In genomic region chr10:103966671-103967432, GRCh38 we compare ENCODE assay signal across 8 cellular contexts. TPM values are rescaled to one million over a fixed set of nuclear protein-coding genes. Genes with fewer than 3 reads are reported as not detected.
A peak's percentile ranks its signal among the peaks of the same experiment; 100 is the strongest.
DNase-seq lines count a peak whose midpoint lies in the region; ATAC-seq and TF ChIP-seq lines count a peak whose summit lies in the region.

Gene SLK (plus strand): TSS chr10:103967140. CDS start chr10:103967746, 606 bp downstream.

- peak; percentile 82 for ATAC-seq in GM21515 (IDR thresholded peaks at IDR 0.05; ENCODE audit: unreplicated experiment)
- peak; percentile 80 to 82 for ATAC-seq in naive thymus-derived CD8-positive, alpha-beta T cell
- peak; percentile 87 to 91 for ATAC-seq in stimulated activated naive B cell treated with anti-CD40 and anti-IgM and Interleukin-4, amounts not matched to agents 10 μg/mL and 1 μg/mL and 100 μg/mL, for 72 hours (replicated peaks)

- peaks cover 0 to 5% (median 0%) of the 10 kb centered on the region in 3 donors for H3K36me3 Mint-ChIP-seq in naive thymus-derived CD8-positive, alpha-beta T cell
- H3K36me3 Mint-ChIP-seq in stimulated activated naive B cell treated with anti-CD40 and anti-IgM and Interleukin-4, amounts not matched to agents 10 μg/mL and 1 μg/mL and 100 μg/mL, for 72 hours = no peaks in the 10 kb centered on the region

- POLR2A ChIA-PET in naive thymus-derived CD8-positive, alpha-beta T cell (lab: Charles Lee) = interaction anchor here (0.8 to 2.6 kb wide), 9 partner anchors 9 to 382 kb away, joined by 3 to 21 read pairs (median 6); partner anchors contain the start of genes SFR1 and STN1

- peak within 1 kb of the TSS; percentile 95 for H3K9ac ChIP-seq in fibroblast of lung (ENCODE audit: insufficient read depth, low read length)

- H3K36me3 ChIP-seq in fibroblast of lung (ENCODE audit: control insufficient read depth, insufficient read depth, low read length) = no peaks in the 10 kb centered on the region

- H3K27me3 Mint-ChIP-seq in naive thymus-derived CD8-positive, alpha-beta T cell = no peaks in the 10 kb centered on the region
- H3K27me3 Mint-ChIP-seq in stimulated activated naive B cell treated with anti-CD40 and anti-IgM and Interleukin-4, amounts not matched to agents 10 μg/mL and 1 μg/mL and 100 μg/mL, for 72 hours = no peaks in the 10 kb centered on the region

- TF ChIP-seq CTCF in fibroblast of lung (conservative IDR thresholded peaks at IDR 0.05 in 1 of 2, IDR thresholded peaks at IDR 0.05 in 1 of 2; ENCODE audit: low read depth in 1 of 2, low read length in 2 of 2) = no peak

- DNase-seq in DMS114 treated with DMSO at 0.1 percent for 48 hours (lab: John Stamatoyannopoulos, UW; ENCODE audit: unreplicated experiment) (peak; percentile 70), HuH-7 (ENCODE audit: low spot score) (peak; percentile 83), RPMI7951 (ENCODE audit: low read depth) (peak; percentile 82), fibroblast of lung (ENCODE audit: low read depth in 2 of 2) (peak; percentile 77 to 84)
- peak; percentile 57 to 79 for DNase-seq in activated T-helper 1 cell treated with anti-CD3 and anti-CD28 coated beads, Interleukin-2, amount 50 U/mL, for 16 hours (ENCODE audit: low read depth in 1 of 2, low spot score in 1 of 2)
- DNase-seq in naive thymus-derived CD8-positive, alpha-beta T cell = peak; percentile 77 to 92 (median 86)
- DNase-seq in stimulated activated naive B cell treated with anti-CD40 and anti-IgM and Interleukin-4, amounts not matched to agents 10 μg/mL and 1 μg/mL and 100 μg/mL, for 72 hours = peak; percentile 81

- no peaks in the 10 kb centered on the region for H4K20me1 ChIP-seq in fibroblast of lung (ENCODE audit: control insufficient read depth, extremely low read depth, insufficient read depth, low read length)

- no peaks in the 10 kb centered on the region for H3K9me3 Mint-ChIP-seq in naive thymus-derived CD8-positive, alpha-beta T cell
- no peaks in the 10 kb centered on the region for H3K9me3 Mint-ChIP-seq in stimulated activated naive B cell treated with anti-CD40 and anti-IgM and Interleukin-4, amounts not matched to agents 10 μg/mL and 1 μg/mL and 100 μg/mL, for 72 hours

- no peaks in the 10 kb centered on the region for H3K9me3 ChIP-seq in fibroblast of lung (ENCODE audit: control insufficient read depth, insufficient read depth, low read depth, low read length)

- H3K27ac ChIP-seq in fibroblast of lung (ENCODE audit: insufficient read depth, low read length) = peak within 1 kb of the TSS; percentile 77

- peak within 1 kb of the TSS; percentile 90 for H3K4me2 ChIP-seq in fibroblast of lung (ENCODE audit: extremely low read depth, insufficient read depth, low read length)

- peaks cover 43% of the 10 kb centered on the region for H3K79me2 ChIP-seq in fibroblast of lung (ENCODE audit: control insufficient read depth, insufficient read depth, low read length)

- peak within 1 kb of the TSS; percentile 79 to 95 (median 90) for H3K4me3 ChIP-seq in fibroblast of lung (replicated peaks in 1 of 4; ENCODE audit: control extremely low read depth in 1 of 4, insufficient read depth in 1 of 4, low read depth in 3 of 4, low read length in 4 of 4)

- H2AFZ ChIP-seq in fibroblast of lung (ENCODE audit: low read length) = peak within 1 kb of the TSS; percentile 97

- no peaks in the 10 kb centered on the region for H3K4me1 ChIP-seq in fibroblast of lung (ENCODE audit: control insufficient read depth, extremely low read depth, insufficient read depth, low read length)

- peak within 1 kb of the TSS; percentile 84 to 100 (median 98) for H3K4me3 Mint-ChIP-seq in naive thymus-derived CD8-positive, alpha-beta T cell
- peak within 1 kb of the TSS; percentile 89 to 98 for H3K4me3 Mint-ChIP-seq in stimulated activated naive B cell treated with anti-CD40 and anti-IgM and Interleukin-4, amounts not matched to agents 10 μg/mL and 1 μg/mL and 100 μg/mL, for 72 hours

- H3K4me1 Mint-ChIP-seq in naive thymus-derived CD8-positive, alpha-beta T cell = peaks cover 13 to 46% (median 43%) of the 10 kb centered on the region in 4 donors
- H3K4me1 Mint-ChIP-seq in stimulated activated naive B cell treated with anti-CD40 and anti-IgM and Interleukin-4, amounts not matched to agents 10 μg/mL and 1 μg/mL and 100 μg/mL, for 72 hours = peaks cover 16 to 29% of the 10 kb centered on the region in 2 donors

- H3K27ac Mint-ChIP-seq in naive thymus-derived CD8-positive, alpha-beta T cell = peak within 1 kb of the TSS; percentile 94 to 98 (median 96)
- peak within 1 kb of the TSS; percentile 95 for H3K27ac Mint-ChIP-seq in stimulated activated naive B cell treated with anti-CD40 and anti-IgM and Interleukin-4, amounts not matched to agents 10 μg/mL and 1 μg/mL and 100 μg/mL, for 72 hours

- no peaks in the 10 kb centered on the region for H3K27me3 ChIP-seq in fibroblast of lung (ENCODE audit: control insufficient read depth, insufficient read depth, low read length)

RNA-seq across cellular contexts. Expression of gene SLK, which starts in this region (rescaled TPM):
- 51.6 and 64.0 TPM in 2 replicates for total RNA-seq in RPMI7951 (2014; rRNA removed; shearing (Covaris generic))
- 58.0 and 63.1 TPM in 2 replicates for total RNA-seq in fibroblast of lung
- polyA plus RNA-seq in fibroblast of lung = 18.2 and 18.4 TPM in 2 replicates
- polyA plus RNA-seq in fibroblast of lung (2012) = 20.8 and 21.3 TPM in 2 replicates
- 1.6 and 1.7 TPM in 2 replicates for polyA minus RNA-seq in fibroblast of lung (ENCODE audit: low replicate concordance)
- 10 to 100 TPM; 29.8 to 36.6 TPM for total RNA-seq in naive thymus-derived CD8-positive, alpha-beta T cell
- polyA plus RNA-seq in naive thymus-derived CD8-positive, alpha-beta T cell = 10 to 100 TPM in 1 of 3 donors, 1 to 10 TPM in 2; 5.0 to 12.7 (median 7.0) TPM

Comparison
In these comparisons a context has a peak if more than half of its experiments do, and no peak if none do; other contexts are left out.
1. Peak in every context shown above with its lines: DNase-seq, ATAC-seq, H3K4me3 ChIP-seq and H3K27ac ChIP-seq.